1 cellular context compared by ENCODE assay signal in the genomic region with DNA sequence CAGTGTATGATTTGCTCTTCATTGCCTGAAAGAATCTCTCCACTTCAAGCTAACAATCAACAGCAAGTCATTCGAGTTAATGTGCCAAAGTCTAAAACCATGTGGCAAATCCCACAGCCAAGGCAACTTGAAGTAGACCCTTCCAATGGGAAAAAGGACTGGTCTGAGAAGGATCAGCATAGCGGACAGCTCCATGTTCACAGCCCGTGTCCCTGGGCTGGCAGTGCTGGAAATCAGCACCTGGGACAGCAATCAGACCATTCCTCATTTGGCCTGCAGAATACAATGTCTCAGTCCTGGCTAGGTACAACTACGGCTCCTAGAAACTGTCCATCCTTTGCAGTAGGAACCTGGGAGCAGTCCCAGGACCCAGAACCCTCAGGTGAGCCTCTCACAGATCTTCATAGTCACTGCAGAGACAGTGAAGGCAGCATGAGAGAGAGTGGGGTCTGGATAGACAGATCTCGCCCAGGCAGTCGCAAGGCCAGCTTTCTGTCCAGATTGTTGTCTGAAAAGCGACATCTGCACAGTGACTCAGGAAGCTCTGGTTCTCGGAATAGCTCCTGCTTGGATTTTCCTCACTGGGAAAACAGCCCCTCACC.
TF ChIP-seq lines count a peak whose summit lies in the region.

No MANE protein-coding gene starts in this region.

TF ChIP-seq in K562, 482 proteins besides CTCF, POLR2A, EP300 and RAD21 (continued from another document and continues in another):
- TF ChIP-seq SIN3A (IDR thresholded peaks at IDR 0.05; ENCODE audit: borderline replicate concordance in 2 of 2, control insufficient read depth in 1 of 2, low read depth in 2 of 2, low read length in 2 of 2) (peak in 1 of 2 experiments; percentile 92; a peak in 1 of 4 replicates), ZNF644 (tag; IDR thresholded peaks at IDR 0.05; ENCODE audit: low read depth) (0 out of 2 replicates have a peak, but pooled peaks have one; percentile 42), MCM5 (IDR thresholded peaks at IDR 0.05; ENCODE audit: low read depth) (no peak), SIX5 (IDR thresholded peaks at IDR 0.05; ENCODE audit: borderline replicate concordance in 1 of 2, insufficient read depth in 1 of 2, low read depth in 1 of 2, low read length in 2 of 2) (no peak), ETS2 (tag; IDR thresholded peaks at IDR 0.05; ENCODE audit: borderline replicate concordance, poor library complexity, severe bottlenecking) (no peak), ZNF197 (CRISPR knock-in tag; IDR thresholded peaks at IDR 0.05; ENCODE audit: low read depth) (peak; percentile 36; the same call in 1 of the 2 replicates), HDAC1 (IDR thresholded peaks at IDR 0.05) (peak in 1 of 2 experiments; percentile 38; a peak in 1 of 4 replicates), MAZ (CRISPR knock-in tag; conservative IDR thresholded peaks at IDR 0.05 in 1 of 2, IDR thresholded peaks at IDR 0.05 in 1 of 2) (peak in 1 of 2 experiments; percentile 72; a peak in 2 of 4 replicates), ZNF324 (CRISPR knock-in tag; IDR thresholded peaks at IDR 0.05) (no peak), CCAR2 (IDR thresholded peaks at IDR 0.05; ENCODE audit: low read depth, low read length) (no peak), ZNF282 (CRISPR knock-in tag; IDR thresholded peaks at IDR 0.05) (no peak), NR2C2 (CRISPR knock-in tag; IDR thresholded peaks at IDR 0.05) (peak; percentile 46; the same call in 1 of the 2 replicates), NR2C2 (tag; IDR thresholded peaks at IDR 0.05) (no peak), TSC22D4 (tag; IDR thresholded peaks at IDR 0.05) (no peak), KLF10 (CRISPR knock-in tag; IDR thresholded peaks at IDR 0.05) (no peak), PRMT5 (CRISPR knock-in tag; IDR thresholded peaks at IDR 0.05) (0 out of 2 replicates have a peak, but pooled peaks have one; percentile 20), SAFB (IDR thresholded peaks at IDR 0.05; ENCODE audit: borderline replicate concordance, low read depth, low read length) (no peak), ZSCAN32 (CRISPR knock-in tag; IDR thresholded peaks at IDR 0.05) (no peak), ZNF263 (CRISPR knock-in tag; IDR thresholded peaks at IDR 0.05; ENCODE audit: borderline replicate concordance) (0 out of 2 replicates have a peak, but pooled peaks have one; percentile 42), LCOR (CRISPR knock-in tag; IDR thresholded peaks at IDR 0.05) (0 out of 2 replicates have a peak, but pooled peaks have one; percentile 38), EHMT2 (IDR thresholded peaks at IDR 0.05) (peak; percentile 99), MECOM (CRISPR knock-in tag; IDR thresholded peaks at IDR 0.05) (no peak)
- TF ChIP-seq, protein P1, sequence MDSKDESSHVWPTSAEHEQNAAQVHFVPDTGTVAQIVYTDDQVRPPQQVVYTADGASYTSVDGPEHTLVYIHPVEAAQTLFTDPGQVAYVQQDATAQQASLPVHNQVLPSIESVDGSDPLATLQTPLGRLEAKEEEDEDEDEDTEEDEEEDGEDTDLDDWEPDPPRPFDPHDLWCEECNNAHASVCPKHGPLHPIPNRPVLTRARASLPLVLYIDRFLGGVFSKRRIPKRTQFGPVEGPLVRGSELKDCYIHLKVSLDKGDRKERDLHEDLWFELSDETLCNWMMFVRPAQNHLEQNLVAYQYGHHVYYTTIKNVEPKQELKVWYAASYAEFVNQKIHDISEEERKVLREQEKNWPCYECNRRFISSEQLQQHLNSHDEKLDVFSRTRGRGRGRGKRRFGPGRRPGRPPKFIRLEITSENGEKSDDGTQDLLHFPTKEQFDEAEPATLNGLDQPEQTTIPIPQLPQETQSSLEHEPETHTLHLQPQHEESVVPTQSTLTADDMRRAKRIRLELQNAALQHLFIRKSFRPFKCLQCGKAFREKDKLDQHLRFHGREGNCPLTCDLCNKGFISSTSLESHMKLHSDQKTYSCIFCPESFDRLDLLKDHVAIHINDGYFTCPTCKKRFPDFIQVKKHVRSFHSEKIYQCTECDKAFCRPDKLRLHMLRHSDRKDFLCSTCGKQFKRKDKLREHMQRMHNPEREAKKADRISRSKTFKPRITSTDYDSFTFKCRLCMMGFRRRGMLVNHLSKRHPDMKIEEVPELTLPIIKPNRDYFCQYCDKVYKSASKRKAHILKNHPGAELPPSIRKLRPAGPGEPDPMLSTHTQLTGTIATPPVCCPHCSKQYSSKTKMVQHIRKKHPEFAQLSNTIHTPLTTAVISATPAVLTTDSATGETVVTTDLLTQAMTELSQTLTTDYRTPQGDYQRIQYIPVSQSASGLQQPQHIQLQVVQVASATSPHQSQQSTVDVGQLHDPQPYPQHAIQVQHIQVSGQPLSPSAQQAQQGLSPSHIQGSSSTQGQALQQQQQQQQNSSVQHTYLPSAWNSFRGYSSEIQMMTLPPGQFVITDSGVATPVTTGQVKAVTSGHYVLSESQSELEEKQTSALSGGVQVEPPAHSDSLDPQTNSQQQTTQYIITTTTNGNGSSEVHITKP (IDR thresholded peaks at IDR 0.05; ENCODE audit: partially characterized antibody): no peak
- TF ChIP-seq, protein P2, sequence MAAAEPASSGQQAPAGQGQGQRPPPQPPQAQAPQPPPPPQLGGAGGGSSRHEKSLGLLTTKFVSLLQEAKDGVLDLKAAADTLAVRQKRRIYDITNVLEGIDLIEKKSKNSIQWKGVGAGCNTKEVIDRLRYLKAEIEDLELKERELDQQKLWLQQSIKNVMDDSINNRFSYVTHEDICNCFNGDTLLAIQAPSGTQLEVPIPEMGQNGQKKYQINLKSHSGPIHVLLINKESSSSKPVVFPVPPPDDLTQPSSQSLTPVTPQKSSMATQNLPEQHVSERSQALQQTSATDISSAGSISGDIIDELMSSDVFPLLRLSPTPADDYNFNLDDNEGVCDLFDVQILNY (CRISPR knock-in tag; IDR thresholded peaks at IDR 0.05): peak; percentile 82; the same call in 1 of the 2 replicates
- TF ChIP-seq, protein P3, sequence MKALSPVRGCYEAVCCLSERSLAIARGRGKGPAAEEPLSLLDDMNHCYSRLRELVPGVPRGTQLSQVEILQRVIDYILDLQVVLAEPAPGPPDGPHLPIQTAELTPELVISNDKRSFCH (CRISPR knock-in tag; IDR thresholded peaks at IDR 0.05): no peak
- TF ChIP-seq, protein P3 (tag; IDR thresholded peaks at IDR 0.05): peak; percentile 31; the same call in 1 of the 2 replicates
- TF ChIP-seq, protein P4, sequence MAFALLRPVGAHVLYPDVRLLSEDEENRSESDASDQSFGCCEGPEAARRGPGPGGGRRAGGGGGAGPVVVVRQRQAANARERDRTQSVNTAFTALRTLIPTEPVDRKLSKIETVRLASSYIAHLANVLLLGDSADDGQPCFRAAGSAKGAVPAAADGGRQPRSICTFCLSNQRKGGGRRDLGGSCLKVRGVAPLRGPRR (CRISPR knock-in tag; IDR thresholded peaks at IDR 0.05): no peak
- TF ChIP-seq, protein P5, sequence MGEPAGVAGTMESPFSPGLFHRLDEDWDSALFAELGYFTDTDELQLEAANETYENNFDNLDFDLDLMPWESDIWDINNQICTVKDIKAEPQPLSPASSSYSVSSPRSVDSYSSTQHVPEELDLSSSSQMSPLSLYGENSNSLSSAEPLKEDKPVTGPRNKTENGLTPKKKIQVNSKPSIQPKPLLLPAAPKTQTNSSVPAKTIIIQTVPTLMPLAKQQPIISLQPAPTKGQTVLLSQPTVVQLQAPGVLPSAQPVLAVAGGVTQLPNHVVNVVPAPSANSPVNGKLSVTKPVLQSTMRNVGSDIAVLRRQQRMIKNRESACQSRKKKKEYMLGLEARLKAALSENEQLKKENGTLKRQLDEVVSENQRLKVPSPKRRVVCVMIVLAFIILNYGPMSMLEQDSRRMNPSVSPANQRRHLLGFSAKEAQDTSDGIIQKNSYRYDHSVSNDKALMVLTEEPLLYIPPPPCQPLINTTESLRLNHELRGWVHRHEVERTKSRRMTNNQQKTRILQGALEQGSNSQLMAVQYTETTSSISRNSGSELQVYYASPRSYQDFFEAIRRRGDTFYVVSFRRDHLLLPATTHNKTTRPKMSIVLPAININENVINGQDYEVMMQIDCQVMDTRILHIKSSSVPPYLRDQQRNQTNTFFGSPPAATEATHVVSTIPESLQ (CRISPR knock-in tag; IDR thresholded peaks at IDR 0.05): 0 out of 2 replicates have a peak, but pooled peaks have one; percentile 78
- TF ChIP-seq, protein P6, sequence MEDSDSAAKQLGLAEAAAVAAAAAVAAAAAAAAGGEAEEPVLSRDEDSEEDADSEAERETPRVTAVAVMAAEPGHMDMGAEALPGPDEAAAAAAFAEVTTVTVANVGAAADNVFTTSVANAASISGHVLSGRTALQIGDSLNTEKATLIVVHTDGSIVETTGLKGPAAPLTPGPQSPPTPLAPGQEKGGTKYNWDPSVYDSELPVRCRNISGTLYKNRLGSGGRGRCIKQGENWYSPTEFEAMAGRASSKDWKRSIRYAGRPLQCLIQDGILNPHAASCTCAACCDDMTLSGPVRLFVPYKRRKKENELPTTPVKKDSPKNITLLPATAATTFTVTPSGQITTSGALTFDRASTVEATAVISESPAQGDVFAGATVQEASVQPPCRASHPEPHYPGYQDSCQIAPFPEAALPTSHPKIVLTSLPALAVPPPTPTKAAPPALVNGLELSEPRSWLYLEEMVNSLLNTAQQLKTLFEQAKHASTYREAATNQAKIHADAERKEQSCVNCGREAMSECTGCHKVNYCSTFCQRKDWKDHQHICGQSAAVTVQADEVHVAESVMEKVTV (CRISPR knock-in tag; IDR thresholded peaks at IDR 0.05): no peak
- TF ChIP-seq, protein P7, sequence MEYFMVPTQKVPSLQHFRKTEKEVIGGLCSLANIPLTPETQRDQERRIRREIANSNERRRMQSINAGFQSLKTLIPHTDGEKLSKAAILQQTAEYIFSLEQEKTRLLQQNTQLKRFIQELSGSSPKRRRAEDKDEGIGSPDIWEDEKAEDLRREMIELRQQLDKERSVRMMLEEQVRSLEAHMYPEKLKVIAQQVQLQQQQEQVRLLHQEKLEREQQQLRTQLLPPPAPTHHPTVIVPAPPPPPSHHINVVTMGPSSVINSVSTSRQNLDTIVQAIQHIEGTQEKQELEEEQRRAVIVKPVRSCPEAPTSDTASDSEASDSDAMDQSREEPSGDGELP (CRISPR knock-in tag; IDR thresholded peaks at IDR 0.05; ENCODE audit: borderline replicate concordance): 0 out of 2 replicates have a peak, but pooled peaks have one; percentile 22
- TF ChIP-seq, protein P8, sequence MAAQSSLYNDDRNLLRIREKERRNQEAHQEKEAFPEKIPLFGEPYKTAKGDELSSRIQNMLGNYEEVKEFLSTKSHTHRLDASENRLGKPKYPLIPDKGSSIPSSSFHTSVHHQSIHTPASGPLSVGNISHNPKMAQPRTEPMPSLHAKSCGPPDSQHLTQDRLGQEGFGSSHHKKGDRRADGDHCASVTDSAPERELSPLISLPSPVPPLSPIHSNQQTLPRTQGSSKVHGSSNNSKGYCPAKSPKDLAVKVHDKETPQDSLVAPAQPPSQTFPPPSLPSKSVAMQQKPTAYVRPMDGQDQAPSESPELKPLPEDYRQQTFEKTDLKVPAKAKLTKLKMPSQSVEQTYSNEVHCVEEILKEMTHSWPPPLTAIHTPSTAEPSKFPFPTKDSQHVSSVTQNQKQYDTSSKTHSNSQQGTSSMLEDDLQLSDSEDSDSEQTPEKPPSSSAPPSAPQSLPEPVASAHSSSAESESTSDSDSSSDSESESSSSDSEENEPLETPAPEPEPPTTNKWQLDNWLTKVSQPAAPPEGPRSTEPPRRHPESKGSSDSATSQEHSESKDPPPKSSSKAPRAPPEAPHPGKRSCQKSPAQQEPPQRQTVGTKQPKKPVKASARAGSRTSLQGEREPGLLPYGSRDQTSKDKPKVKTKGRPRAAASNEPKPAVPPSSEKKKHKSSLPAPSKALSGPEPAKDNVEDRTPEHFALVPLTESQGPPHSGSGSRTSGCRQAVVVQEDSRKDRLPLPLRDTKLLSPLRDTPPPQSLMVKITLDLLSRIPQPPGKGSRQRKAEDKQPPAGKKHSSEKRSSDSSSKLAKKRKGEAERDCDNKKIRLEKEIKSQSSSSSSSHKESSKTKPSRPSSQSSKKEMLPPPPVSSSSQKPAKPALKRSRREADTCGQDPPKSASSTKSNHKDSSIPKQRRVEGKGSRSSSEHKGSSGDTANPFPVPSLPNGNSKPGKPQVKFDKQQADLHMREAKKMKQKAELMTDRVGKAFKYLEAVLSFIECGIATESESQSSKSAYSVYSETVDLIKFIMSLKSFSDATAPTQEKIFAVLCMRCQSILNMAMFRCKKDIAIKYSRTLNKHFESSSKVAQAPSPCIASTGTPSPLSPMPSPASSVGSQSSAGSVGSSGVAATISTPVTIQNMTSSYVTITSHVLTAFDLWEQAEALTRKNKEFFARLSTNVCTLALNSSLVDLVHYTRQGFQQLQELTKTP (IDR thresholded peaks at IDR 0.05; ENCODE audit: low read depth in 1 of 2, partially characterized antibody in 2 of 2): peak in 1 of 2 experiments; percentile 94
- TF ChIP-seq, protein P9, sequence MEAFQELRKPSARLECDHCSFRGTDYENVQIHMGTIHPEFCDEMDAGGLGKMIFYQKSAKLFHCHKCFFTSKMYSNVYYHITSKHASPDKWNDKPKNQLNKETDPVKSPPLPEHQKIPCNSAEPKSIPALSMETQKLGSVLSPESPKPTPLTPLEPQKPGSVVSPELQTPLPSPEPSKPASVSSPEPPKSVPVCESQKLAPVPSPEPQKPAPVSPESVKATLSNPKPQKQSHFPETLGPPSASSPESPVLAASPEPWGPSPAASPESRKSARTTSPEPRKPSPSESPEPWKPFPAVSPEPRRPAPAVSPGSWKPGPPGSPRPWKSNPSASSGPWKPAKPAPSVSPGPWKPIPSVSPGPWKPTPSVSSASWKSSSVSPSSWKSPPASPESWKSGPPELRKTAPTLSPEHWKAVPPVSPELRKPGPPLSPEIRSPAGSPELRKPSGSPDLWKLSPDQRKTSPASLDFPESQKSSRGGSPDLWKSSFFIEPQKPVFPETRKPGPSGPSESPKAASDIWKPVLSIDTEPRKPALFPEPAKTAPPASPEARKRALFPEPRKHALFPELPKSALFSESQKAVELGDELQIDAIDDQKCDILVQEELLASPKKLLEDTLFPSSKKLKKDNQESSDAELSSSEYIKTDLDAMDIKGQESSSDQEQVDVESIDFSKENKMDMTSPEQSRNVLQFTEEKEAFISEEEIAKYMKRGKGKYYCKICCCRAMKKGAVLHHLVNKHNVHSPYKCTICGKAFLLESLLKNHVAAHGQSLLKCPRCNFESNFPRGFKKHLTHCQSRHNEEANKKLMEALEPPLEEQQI (IDR thresholded peaks at IDR 0.05): peak; percentile 67; the same call in 1 of the 2 replicates
- TF ChIP-seq, protein P10, sequence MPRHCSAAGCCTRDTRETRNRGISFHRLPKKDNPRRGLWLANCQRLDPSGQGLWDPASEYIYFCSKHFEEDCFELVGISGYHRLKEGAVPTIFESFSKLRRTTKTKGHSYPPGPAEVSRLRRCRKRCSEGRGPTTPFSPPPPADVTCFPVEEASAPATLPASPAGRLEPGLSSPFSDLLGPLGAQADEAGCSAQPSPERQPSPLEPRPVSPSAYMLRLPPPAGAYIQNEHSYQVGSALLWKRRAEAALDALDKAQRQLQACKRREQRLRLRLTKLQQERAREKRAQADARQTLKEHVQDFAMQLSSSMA (CRISPR knock-in tag; IDR thresholded peaks at IDR 0.05): no peak
